Comparison of ENCODE assay signal across 8 cellular contexts in genomic region chr17:27770877-27771276, GRCh38.
"Had no signal": no experiment of that assay in that cellular context is flagged by ENCODE, and none has a peak within 500 bp of the region (broad histone marks: within the 10 kb centered on the region; RNA-seq: fewer than 3 reads in every experiment).

No MANE protein-coding gene starts in this region.

- H3K4me3 ChIP-seq: GM12878 had no signal

- ATAC-seq: GM12878 had no signal

- FAIRE-seq: G401.6, GM12878, GM12891, GM12892, GM18507, GM19239 had no signal

- DNase-seq: GDM1, GF-D8 had no signal
